In genomic region chr9:100417815-100418214, GRCh38 we compare ENCODE assay signal across 30 cellular contexts. TPM values are rescaled to one million over a fixed set of nuclear protein-coding genes. Genes with fewer than 3 reads are reported as not detected.
"Had no signal": no experiment of that assay in that cellular context is flagged by ENCODE, and none has a peak within 500 bp of the region (broad histone marks: within the 10 kb centered on the region; RNA-seq: fewer than 3 reads in every experiment).

No MANE protein-coding gene starts in this region.

- H3K4me2 ChIP-seq: neural progenitor cell, smooth muscle cell had no signal

- H3K9ac ChIP-seq: neural progenitor cell had no signal

- H3K9me3 ChIP-seq: pancreas, psoas muscle, spleen, suprapubic skin, testis, tibial artery, transverse colon, upper lobe of right lung, uterus had no signal

- DNase-seq: naive thymus-derived CD4-positive, alpha-beta T cell; natural killer cell; occipital lobe; pancreas; psoas muscle; right cardiac atrium; spleen; stimulated activated CD4-positive, alpha-beta T cell treated with anti-CD3 and anti-CD28 coated beads, Interleukin-12 subunit alpha, Interleukin-12 subunit beta, amount 100 ng/mL, for 4 hours; stimulated activated CD4-positive, alpha-beta T cell treated with anti-CD3 and anti-CD28 coated beads, Interleukin-1b, Interleukin-23, amount 100 ng/mL, for 48 hours; stimulated activated CD4-positive, alpha-beta T cell treated with anti-CD3 and anti-CD28 coated beads, Interleukin-4, amount 100 ng/mL, for 1 hour; stimulated activated CD4-positive, alpha-beta T cell treated with anti-CD3 and anti-CD28 coated beads, Interleukin-4, amount 100 ng/mL, for 4 hours; stimulated activated CD8-positive, alpha-beta memory T cell treated with anti-CD3 and anti-CD28 coated beads, Interleukin-4, amount 100 ng/mL, for 48 hours; stimulated activated naive CD4-positive, alpha-beta T cell; stimulated activated naive CD8-positive, alpha-beta T cell treated with anti-CD3 and anti-CD28 coated beads, Interleukin-15, amount 100 ng/mL, for 72 hours; stimulated activated naive CD8-positive, alpha-beta T cell treated with anti-CD3 and anti-CD28 coated beads, Interleukin-15, Interleukin-2, amounts not matched to agents 100 U/mL and 50 U/mL, for 24 hours; substantia nigra; testis; tibial artery; transverse colon; upper lobe of right lung; uterus had no signal

- H3K36me3 ChIP-seq: neural progenitor cell, pancreas, spleen, suprapubic skin, tibial artery, transverse colon, upper lobe of right lung, uterus had no signal

- FAIRE-seq: pancreas had no signal

- H3K4me3 Mint-ChIP-seq: naive thymus-derived CD4-positive, alpha-beta T cell; natural killer cell; nephron; neural progenitor cell; stimulated activated memory B cell treated with anti-CD40 and anti-IgM and Interleukin-4, amounts not matched to agents 10 μg/mL and 1 μg/mL and 100 μg/mL, for 72 hours; stimulated activated naive CD8-positive, alpha-beta T cell treated with anti-CD3 and anti-CD28 coated beads, Interleukin-15, amount 100 ng/mL, for 72 hours; type B pancreatic cell had no signal

- H3K36me3 Mint-ChIP-seq: naive thymus-derived CD4-positive, alpha-beta T cell; natural killer cell; neural progenitor cell; stimulated activated memory B cell treated with anti-CD40 and anti-IgM and Interleukin-4, amounts not matched to agents 10 μg/mL and 1 μg/mL and 100 μg/mL, for 72 hours; type B pancreatic cell had no signal

- H3K4me1 ChIP-seq: neural progenitor cell, pancreas, psoas muscle, spleen, suprapubic skin, testis, tibial artery, transverse colon, upper lobe of right lung, uterus had no signal

- ATAC-seq: naive thymus-derived CD4-positive, alpha-beta T cell; natural killer cell; pancreas; psoas muscle; right cardiac atrium; sciatic nerve; stimulated activated memory B cell treated with anti-CD40 and anti-IgM and Interleukin-4, amounts not matched to agents 10 μg/mL and 1 μg/mL and 100 μg/mL, for 72 hours; stimulated activated naive CD8-positive, alpha-beta T cell treated with anti-CD3 and anti-CD28 coated beads, Interleukin-15, amount 100 ng/mL, for 72 hours; stimulated activated naive CD8-positive, alpha-beta T cell treated with anti-CD3 and anti-CD28 coated beads, Interleukin-15, Interleukin-2, amounts not matched to agents 100 U/mL and 50 U/mL, for 24 hours; upper lobe of right lung had no signal

- H3K4me3 ChIP-seq: neural progenitor cell, pancreas, psoas muscle, skin epidermis, smooth muscle cell, spleen, suprapubic skin, testis, tibial artery, transverse colon, upper lobe of right lung, uterus had no signal

- H3K27ac Mint-ChIP-seq: natural killer cell; neural progenitor cell; progenitor cell of endocrine pancreas; stimulated activated memory B cell treated with anti-CD40 and anti-IgM and Interleukin-4, amounts not matched to agents 10 μg/mL and 1 μg/mL and 100 μg/mL, for 72 hours; stimulated activated naive CD8-positive, alpha-beta T cell treated with anti-CD3 and anti-CD28 coated beads, Interleukin-15, amount 100 ng/mL, for 72 hours; type B pancreatic cell had no signal

- H3K4me1 Mint-ChIP-seq: naive thymus-derived CD4-positive, alpha-beta T cell; natural killer cell; neural progenitor cell; stimulated activated memory B cell treated with anti-CD40 and anti-IgM and Interleukin-4, amounts not matched to agents 10 μg/mL and 1 μg/mL and 100 μg/mL, for 72 hours; stimulated activated naive CD8-positive, alpha-beta T cell treated with anti-CD3 and anti-CD28 coated beads, Interleukin-15, amount 100 ng/mL, for 72 hours had no signal

- H3K27me3 ChIP-seq: neural progenitor cell, testis, uterus had no signal

- H3K27ac ChIP-seq: neural progenitor cell, pancreas, psoas muscle, skin epidermis, spleen, suprapubic skin, testis, tibial artery, transverse colon, upper lobe of right lung, uterus had no signal

- H3K9me3 Mint-ChIP-seq: naive thymus-derived CD4-positive, alpha-beta T cell; natural killer cell; nephron; stimulated activated memory B cell treated with anti-CD40 and anti-IgM and Interleukin-4, amounts not matched to agents 10 μg/mL and 1 μg/mL and 100 μg/mL, for 72 hours; stimulated activated naive CD8-positive, alpha-beta T cell treated with anti-CD3 and anti-CD28 coated beads, Interleukin-15, amount 100 ng/mL, for 72 hours; type B pancreatic cell had no signal

- H2AFZ ChIP-seq: neural progenitor cell had no signal

RNA-seq across cellular contexts. Expression of gene TMEFF1, which starts 55.1 kb away (rescaled TPM):
- total RNA-seq: transverse colon had no signal
- polyA plus RNA-seq: naive thymus-derived CD4-positive, alpha-beta T cell; pancreas had no signal
